ENCODE assay signal across 8 cellular contexts in the genomic region with DNA sequence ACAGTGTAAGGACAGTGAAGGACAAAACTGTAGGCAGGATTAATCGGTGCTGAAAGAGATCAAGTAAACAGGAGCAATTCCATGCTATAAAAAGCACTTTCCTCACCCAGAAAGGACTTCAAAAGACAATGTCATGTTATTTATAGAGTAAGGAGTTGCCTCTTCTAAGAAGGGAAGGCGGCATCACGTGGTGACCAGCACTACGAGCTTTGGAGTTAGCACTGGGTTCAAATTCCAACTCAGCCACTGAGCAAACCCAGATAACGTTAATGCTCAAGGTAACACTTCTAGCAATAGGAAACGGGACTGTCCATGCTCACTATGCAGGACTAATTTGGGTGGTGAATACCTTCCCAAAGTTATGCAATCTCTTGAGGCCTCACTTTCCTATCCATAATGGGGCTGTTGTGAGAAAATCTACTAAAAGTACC. TPM values are rescaled to one million over a fixed set of nuclear protein-coding genes. Genes with fewer than 3 reads are reported as not detected.
DNase-seq lines count a peak whose midpoint lies in the region; ATAC-seq and TF ChIP-seq lines count a peak whose summit lies in the region.

No MANE protein-coding gene starts in this region.

- H3K27ac Mint-ChIP-seq in MCF 10A (ENCODE audit: low read depth, unreplicated experiment), result no peak overlapping the region

- POLR2A ChIA-PET in MCF 10A (lab: Yijun Ruan, JAX), result interaction anchor here (0.8 to 3.2 kb wide), 6 partner anchors 10 to 56 kb away, joined by 3 to 14 read pairs (median 3); a partner anchor contains a TSS

- H3K27ac ChIP-seq in breast epithelium, result peak overlapping the region in 1 of 2 donors; percentile 70
- peak overlapping the region; percentile 82 to 97 (median 95) for H3K27ac ChIP-seq in right lobe of liver
- H3K27ac ChIP-seq in urinary bladder (ENCODE audit: low read depth), result no peak overlapping the region

- 7% methylated on average over 1 of the region's 6 CpGs for WGBS in right lobe of liver (ENCODE audit: insufficient coverage, low coverage, low lambda C conversion rate, missing lambda C conversion rate)
- 20% methylated on average over 6 of the region's 6 CpGs for WGBS in urinary bladder

- H3K4me3 ChIP-seq in breast epithelium (peak overlapping the region; percentile 80 to 86 (median 84)), astrocyte of the cerebellum (ENCODE audit: low read depth, low read length) (peak overlapping the region; percentile 77), right lobe of liver (peak overlapping the region; percentile 85 to 89 (median 86)), urinary bladder (ENCODE audit: low read depth, low read length) (peak overlapping the region; percentile 66)

- H3K36me3 ChIP-seq in breast epithelium (no peaks in the 10 kb centered on the region), right lobe of liver (no peaks in the 10 kb centered on the region), urinary bladder (ENCODE audit: insufficient read depth) (no peaks in the 10 kb centered on the region)

- peaks cover 24% of the 10 kb centered on the region for H3K4me1 Mint-ChIP-seq in MCF 10A (ENCODE audit: insufficient read depth, unreplicated experiment)

- no peaks in the 10 kb centered on the region for H3K27me3 ChIP-seq in breast epithelium
- no peaks in the 10 kb centered on the region for H3K27me3 ChIP-seq in right lobe of liver

- H3K36me3 Mint-ChIP-seq in MCF 10A (ENCODE audit: insufficient read depth, unreplicated experiment), result no peaks in the 10 kb centered on the region

- H3K9me3 ChIP-seq in breast epithelium (no peaks in the 10 kb centered on the region), right lobe of liver (no peaks in the 10 kb centered on the region)

- no TSS peak for BruUV-seq in MCF 10A (replicated peaks; lab: Mats Ljungman, UMichigan)

- TF ChIP-seq POLR2A in breast epithelium (IDR thresholded peaks at IDR 0.05) (no peak), right lobe of liver (IDR thresholded peaks at IDR 0.05) (no peak)

- CTCF ChIA-PET in MCF 10A (lab: Yijun Ruan, JAX), result interaction anchor here (0.6 to 1.0 kb wide), 4 partner anchors 12 to 421 kb away, joined by 3 to 4 read pairs (median 4); no protein-coding TSS in a partner anchor

- no peak for TF ChIP-seq CTCF in breast epithelium (IDR thresholded peaks at IDR 0.05)
- no peak for TF ChIP-seq CTCF in MCF 10A (IDR thresholded peaks at IDR 0.05; ENCODE audit: unreplicated experiment)
- TF ChIP-seq CTCF in astrocyte of the cerebellum (IDR thresholded peaks at IDR 0.05; ENCODE audit: low read depth, low read length, missing control alignments), result no peak
- TF ChIP-seq CTCF in right lobe of liver (IDR thresholded peaks at IDR 0.05), result no peak

- H3K27me3 Mint-ChIP-seq in MCF 10A (ENCODE audit: insufficient read depth, unreplicated experiment), result no peaks in the 10 kb centered on the region

- intact Hi-C loops in breast epithelium (cut with DNase I; ENCODE audit: low total_unique reads) (no loop called here), MCF 10A (cut with micrococcal nuclease) (loop anchor here (1.0 kb wide), 1 partner anchor 56 kb away; a partner anchor contains a TSS), right lobe of liver (cut with DNase I) (no loop called here)

- ATAC-seq in right lobe of liver, result peak; percentile 14 to 59 (median 22)

- H3K4me1 ChIP-seq in breast epithelium (no peaks in the 10 kb centered on the region), right lobe of liver (peaks cover 0 to 25% (median 5%) of the 10 kb centered on the region in 4 donors), urinary bladder (ENCODE audit: insufficient read depth) (no peaks in the 10 kb centered on the region)

- in situ Hi-C loops in astrocyte of the cerebellum (cut with HindIII; ENCODE audit: low sequenced_read_pairs), result no loop called here

- DNase-seq in breast epithelium (ENCODE audit: low spot score in 2 of 2) (no peak), MCF 10A (ENCODE audit: unreplicated experiment) (no peak), astrocyte of the cerebellum (ENCODE audit: low read depth) (no peak), right lobe of liver (peak; percentile 42 to 80 (median 67)), hippocampal formation (lab: John Stamatoyannopoulos, UW) (no peak), amniotic stem cell (lab: John Stamatoyannopoulos, UW) (no peak)
- DNase-seq in stimulated activated CD4-positive, alpha-beta T cell treated with anti-CD3 and anti-CD28 coated beads, Interleukin-4, amount 100 ng/mL, for 4 hours, result no peak

- H3K4me3 Mint-ChIP-seq in MCF 10A (ENCODE audit: unreplicated experiment), result no peak overlapping the region

- no peaks in the 10 kb centered on the region for H3K9me3 Mint-ChIP-seq in MCF 10A (ENCODE audit: unreplicated experiment)

RNA-seq across cellular contexts. Expression of a gene that starts 0.7 kb away (rescaled TPM):
- total RNA-seq in breast epithelium (1 to 10 TPM; 2.9 to 6.4 (median 5.1) TPM), MCF 10A (2022) (4.7 and 6.1 TPM in 2 replicates), right lobe of liver (10 to 100 TPM; 13.3 to 71.0 (median 48.6) TPM), urinary bladder (11.6 TPM)
- 2.5 TPM for polyA plus RNA-seq in urinary bladder

RNA-seq across cellular contexts. Expression of a gene that starts 55.6 kb away (rescaled TPM):
- total RNA-seq in breast epithelium (1 to 10 TPM; 3.3 to 5.6 (median 3.7) TPM), MCF 10A (2022) (30.3 and 33.7 TPM in 2 replicates), right lobe of liver (1 to 10 TPM in 5 of 6 experiments, under 1 TPM in 1; 0.97 to 3.4 (median 1.7) TPM), urinary bladder (24.5 TPM)
- 2.4 TPM for polyA plus RNA-seq in urinary bladder

Comparison
In these comparisons a context has a peak if more than half of its experiments do, and no peak if none do; other contexts are left out.
1. DNase-seq: peak in right lobe of liver (3 of 3); none in breast epithelium (0 of 2), MCF 10A (single experiment), astrocyte of the cerebellum (single experiment), hippocampal formation (0 of 2), stimulated activated CD4-positive, alpha-beta T cell treated with anti-CD3 and anti-CD28 coated beads, Interleukin-4, amount 100 ng/mL, for 4 hours (0 of 2) and amniotic stem cell (single experiment).
2. Peak in every context shown above with its lines, with median percentiles within 50 percentile points of each other: H3K4me3 ChIP-seq.